In genomic region chr1:150365945-150366344, GRCh38 we compare ENCODE assay signal across 1 cellular context.
TF ChIP-seq lines count a peak whose summit lies in the region.

No MANE protein-coding gene starts in this region.

TF ChIP-seq in HCT116, 20 proteins besides CTCF, POLR2A, EP300 and RAD21 (continued from another document):
- TF ChIP-seq ZBTB33 (IDR thresholded peaks at IDR 0.05; ENCODE audit: extremely low read depth, insufficient replicate concordance, low read length) (no peak), SRF (IDR thresholded peaks at IDR 0.05; ENCODE audit: low read depth) (no peak), ZNF274 (IDR thresholded peaks at IDR 0.05; ENCODE audit: low read depth, low read length) (no peak), SP1 (IDR thresholded peaks at IDR 0.05; ENCODE audit: low read depth) (no peak), EGR1 (IDR thresholded peaks at IDR 0.05; ENCODE audit: low read depth) (no peak), POLR2AphosphoS5 (IDR thresholded peaks at IDR 0.05; ENCODE audit: low read depth, low read length) (no peak), ZFX (IDR thresholded peaks at IDR 0.05) (no peak), ATF3 (IDR thresholded peaks at IDR 0.05) (no peak)
TF ChIP-seq in HCT116: peak in this region for 0.
